ENCODE assay signal across 1 cellular context in the genomic region with DNA sequence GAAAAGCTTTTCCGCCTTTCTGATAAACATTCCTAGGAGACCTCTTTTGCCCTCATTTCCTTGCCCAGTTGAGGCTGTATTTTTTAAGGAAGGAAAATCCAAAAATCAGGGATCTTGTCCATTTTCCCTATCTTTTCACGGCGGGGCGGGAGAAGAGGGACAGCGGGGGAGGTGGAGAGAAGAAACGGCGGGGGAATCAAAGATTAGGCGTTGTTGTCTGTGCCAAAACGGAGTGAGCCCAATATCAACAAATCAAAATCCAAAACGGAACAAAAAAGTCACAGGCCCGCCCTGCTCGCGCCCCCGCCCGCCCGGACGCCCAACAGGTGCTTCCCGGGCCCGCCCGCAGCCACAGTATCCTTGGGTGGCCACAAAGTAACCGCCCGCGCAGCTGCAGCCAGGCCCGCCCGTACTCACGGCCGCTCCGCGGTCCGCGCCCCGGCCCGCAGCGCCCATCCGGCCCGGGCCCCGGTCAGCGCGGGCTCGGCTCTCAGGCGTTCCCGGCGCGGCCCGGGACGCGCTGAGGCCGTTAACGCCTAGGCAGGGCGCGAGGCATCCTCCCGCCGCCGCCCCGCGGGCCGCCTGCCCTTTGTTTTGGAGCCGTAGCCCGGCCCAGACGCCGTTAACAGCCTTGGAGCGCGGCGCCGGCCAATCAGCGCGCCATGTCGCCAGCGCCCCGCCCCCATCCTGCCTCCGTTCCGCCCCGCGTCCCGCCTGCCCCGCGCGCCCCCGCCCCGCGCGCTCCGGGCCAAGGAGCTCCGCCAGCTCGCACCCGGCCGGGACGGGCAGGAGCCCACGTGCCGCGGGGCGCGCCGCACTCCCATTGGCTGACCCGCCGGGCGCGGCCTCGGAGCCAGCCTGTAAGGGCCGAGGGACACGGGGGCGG.
TF ChIP-seq lines count a peak whose summit lies in the region.

A gene with protein sequence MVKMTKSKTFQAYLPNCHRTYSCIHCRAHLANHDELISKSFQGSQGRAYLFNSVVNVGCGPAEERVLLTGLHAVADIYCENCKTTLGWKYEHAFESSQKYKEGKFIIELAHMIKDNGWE (minus strand): TSS at position 597 of the 886 bp plus-strand sequence. CDS start 25,050 bp downstream, outside the sequence.

TF ChIP-seq in HepG2, 621 proteins besides CTCF, POLR2A, EP300 and RAD21 (continued from another document and continues in another):
- TF ChIP-seq, protein P1, sequence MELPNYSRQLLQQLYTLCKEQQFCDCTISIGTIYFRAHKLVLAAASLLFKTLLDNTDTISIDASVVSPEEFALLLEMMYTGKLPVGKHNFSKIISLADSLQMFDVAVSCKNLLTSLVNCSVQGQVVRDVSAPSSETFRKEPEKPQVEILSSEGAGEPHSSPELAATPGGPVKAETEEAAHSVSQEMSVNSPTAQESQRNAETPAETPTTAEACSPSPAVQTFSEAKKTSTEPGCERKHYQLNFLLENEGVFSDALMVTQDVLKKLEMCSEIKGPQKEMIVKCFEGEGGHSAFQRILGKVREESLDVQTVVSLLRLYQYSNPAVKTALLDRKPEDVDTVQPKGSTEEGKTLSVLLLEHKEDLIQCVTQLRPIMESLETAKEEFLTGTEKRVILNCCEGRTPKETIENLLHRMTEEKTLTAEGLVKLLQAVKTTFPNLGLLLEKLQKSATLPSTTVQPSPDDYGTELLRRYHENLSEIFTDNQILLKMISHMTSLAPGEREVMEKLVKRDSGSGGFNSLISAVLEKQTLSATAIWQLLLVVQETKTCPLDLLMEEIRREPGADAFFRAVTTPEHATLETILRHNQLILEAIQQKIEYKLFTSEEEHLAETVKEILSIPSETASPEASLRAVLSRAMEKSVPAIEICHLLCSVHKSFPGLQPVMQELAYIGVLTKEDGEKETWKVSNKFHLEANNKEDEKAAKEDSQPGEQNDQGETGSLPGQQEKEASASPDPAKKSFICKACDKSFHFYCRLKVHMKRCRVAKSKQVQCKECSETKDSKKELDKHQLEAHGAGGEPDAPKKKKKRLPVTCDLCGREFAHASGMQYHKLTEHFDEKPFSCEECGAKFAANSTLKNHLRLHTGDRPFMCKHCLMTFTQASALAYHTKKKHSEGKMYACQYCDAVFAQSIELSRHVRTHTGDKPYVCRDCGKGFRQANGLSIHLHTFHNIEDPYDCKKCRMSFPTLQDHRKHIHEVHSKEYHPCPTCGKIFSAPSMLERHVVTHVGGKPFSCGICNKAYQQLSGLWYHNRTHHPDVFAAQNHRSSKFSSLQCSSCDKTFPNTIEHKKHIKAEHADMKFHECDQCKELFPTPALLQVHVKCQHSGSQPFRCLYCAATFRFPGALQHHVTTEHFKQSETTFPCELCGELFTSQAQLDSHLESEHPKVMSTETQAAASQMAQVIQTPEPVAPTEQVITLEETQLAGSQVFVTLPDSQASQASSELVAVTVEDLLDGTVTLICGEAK (IDR thresholded peaks at IDR 0.05): no peak
- TF ChIP-seq, protein P1 (CRISPR knock-in tag; IDR thresholded peaks at IDR 0.05): no peak
- no peak for TF ChIP-seq ZNF20 (CRISPR knock-in tag; IDR thresholded peaks at IDR 0.05)
- TF ChIP-seq, protein P2, sequence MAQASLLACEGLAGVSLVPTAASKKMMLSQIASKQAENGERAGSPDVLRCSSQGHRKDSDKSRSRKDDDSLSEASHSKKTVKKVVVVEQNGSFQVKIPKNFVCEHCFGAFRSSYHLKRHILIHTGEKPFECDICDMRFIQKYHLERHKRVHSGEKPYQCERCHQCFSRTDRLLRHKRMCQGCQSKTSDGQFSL (CRISPR knock-in tag; IDR thresholded peaks at IDR 0.05): 0 out of 2 replicates have a peak, but pooled peaks have one; percentile 32
- TF ChIP-seq, protein P3, sequence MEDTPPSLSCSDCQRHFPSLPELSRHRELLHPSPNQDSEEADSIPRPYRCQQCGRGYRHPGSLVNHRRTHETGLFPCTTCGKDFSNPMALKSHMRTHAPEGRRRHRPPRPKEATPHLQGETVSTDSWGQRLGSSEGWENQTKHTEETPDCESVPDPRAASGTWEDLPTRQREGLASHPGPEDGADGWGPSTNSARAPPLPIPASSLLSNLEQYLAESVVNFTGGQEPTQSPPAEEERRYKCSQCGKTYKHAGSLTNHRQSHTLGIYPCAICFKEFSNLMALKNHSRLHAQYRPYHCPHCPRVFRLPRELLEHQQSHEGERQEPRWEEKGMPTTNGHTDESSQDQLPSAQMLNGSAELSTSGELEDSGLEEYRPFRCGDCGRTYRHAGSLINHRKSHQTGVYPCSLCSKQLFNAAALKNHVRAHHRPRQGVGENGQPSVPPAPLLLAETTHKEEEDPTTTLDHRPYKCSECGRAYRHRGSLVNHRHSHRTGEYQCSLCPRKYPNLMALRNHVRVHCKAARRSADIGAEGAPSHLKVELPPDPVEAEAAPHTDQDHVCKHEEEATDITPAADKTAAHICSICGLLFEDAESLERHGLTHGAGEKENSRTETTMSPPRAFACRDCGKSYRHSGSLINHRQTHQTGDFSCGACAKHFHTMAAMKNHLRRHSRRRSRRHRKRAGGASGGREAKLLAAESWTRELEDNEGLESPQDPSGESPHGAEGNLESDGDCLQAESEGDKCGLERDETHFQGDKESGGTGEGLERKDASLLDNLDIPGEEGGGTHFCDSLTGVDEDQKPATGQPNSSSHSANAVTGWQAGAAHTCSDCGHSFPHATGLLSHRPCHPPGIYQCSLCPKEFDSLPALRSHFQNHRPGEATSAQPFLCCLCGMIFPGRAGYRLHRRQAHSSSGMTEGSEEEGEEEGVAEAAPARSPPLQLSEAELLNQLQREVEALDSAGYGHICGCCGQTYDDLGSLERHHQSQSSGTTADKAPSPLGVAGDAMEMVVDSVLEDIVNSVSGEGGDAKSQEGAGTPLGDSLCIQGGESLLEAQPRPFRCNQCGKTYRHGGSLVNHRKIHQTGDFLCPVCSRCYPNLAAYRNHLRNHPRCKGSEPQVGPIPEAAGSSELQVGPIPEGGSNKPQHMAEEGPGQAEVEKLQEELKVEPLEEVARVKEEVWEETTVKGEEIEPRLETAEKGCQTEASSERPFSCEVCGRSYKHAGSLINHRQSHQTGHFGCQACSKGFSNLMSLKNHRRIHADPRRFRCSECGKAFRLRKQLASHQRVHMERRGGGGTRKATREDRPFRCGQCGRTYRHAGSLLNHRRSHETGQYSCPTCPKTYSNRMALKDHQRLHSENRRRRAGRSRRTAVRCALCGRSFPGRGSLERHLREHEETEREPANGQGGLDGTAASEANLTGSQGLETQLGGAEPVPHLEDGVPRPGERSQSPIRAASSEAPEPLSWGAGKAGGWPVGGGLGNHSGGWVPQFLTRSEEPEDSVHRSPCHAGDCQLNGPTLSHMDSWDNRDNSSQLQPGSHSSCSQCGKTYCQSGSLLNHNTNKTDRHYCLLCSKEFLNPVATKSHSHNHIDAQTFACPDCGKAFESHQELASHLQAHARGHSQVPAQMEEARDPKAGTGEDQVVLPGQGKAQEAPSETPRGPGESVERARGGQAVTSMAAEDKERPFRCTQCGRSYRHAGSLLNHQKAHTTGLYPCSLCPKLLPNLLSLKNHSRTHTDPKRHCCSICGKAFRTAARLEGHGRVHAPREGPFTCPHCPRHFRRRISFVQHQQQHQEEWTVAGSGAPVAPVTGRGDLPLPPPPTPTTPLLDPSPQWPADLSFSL (CRISPR knock-in tag; IDR thresholded peaks at IDR 0.05): no peak
- peak; percentile 98 for TF ChIP-seq TOPORS (CRISPR knock-in tag; IDR thresholded peaks at IDR 0.05)
- peak; percentile 57; the same call in 1 of the 2 replicates for TF ChIP-seq ZNF790 (CRISPR knock-in tag; IDR thresholded peaks at IDR 0.05; ENCODE audit: borderline replicate concordance)
- no peak for TF ChIP-seq ZNF274 (CRISPR knock-in tag; IDR thresholded peaks at IDR 0.05)
- no peak for TF ChIP-seq ZNF775 (CRISPR knock-in tag; IDR thresholded peaks at IDR 0.05; ENCODE audit: borderline replicate concordance)
- peak; percentile 62; the same call in 1 of the 2 replicates for TF ChIP-seq ZSCAN20 (CRISPR knock-in tag; IDR thresholded peaks at IDR 0.05; ENCODE audit: borderline replicate concordance)
- TF ChIP-seq, protein P4, sequence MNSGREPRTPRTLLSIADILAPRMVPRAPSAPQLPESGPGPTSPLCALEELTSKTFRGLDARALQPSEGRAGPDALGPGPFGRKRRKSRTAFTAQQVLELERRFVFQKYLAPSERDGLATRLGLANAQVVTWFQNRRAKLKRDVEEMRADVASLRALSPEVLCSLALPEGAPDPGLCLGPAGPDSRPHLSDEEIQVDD (CRISPR knock-in tag; IDR thresholded peaks at IDR 0.05; ENCODE audit: borderline replicate concordance): peak; percentile 81; the same call in 1 of the 2 replicates
- TF ChIP-seq, protein P5, sequence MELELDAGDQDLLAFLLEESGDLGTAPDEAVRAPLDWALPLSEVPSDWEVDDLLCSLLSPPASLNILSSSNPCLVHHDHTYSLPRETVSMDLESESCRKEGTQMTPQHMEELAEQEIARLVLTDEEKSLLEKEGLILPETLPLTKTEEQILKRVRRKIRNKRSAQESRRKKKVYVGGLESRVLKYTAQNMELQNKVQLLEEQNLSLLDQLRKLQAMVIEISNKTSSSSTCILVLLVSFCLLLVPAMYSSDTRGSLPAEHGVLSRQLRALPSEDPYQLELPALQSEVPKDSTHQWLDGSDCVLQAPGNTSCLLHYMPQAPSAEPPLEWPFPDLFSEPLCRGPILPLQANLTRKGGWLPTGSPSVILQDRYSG (CRISPR knock-in tag; IDR thresholded peaks at IDR 0.05): peak; percentile 96
- no peak for TF ChIP-seq SAFB2 (CRISPR knock-in tag; IDR thresholded peaks at IDR 0.05; ENCODE audit: borderline replicate concordance, low read depth)
- TF ChIP-seq, protein P6, sequence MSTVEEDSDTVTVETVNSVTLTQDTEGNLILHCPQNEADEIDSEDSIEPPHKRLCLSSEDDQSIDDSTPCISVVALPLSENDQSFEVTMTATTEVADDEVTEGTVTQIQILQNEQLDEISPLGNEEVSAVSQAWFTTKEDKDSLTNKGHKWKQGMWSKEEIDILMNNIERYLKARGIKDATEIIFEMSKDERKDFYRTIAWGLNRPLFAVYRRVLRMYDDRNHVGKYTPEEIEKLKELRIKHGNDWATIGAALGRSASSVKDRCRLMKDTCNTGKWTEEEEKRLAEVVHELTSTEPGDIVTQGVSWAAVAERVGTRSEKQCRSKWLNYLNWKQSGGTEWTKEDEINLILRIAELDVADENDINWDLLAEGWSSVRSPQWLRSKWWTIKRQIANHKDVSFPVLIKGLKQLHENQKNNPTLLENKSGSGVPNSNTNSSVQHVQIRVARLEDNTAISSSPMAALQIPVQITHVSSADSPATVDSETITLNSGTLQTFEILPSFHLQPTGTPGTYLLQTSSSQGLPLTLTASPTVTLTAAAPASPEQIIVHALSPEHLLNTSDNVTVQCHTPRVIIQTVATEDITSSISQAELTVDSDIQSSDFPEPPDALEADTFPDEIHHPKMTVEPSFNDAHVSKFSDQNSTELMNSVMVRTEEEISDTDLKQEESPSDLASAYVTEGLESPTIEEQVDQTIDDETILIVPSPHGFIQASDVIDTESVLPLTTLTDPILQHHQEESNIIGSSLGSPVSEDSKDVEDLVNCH (CRISPR knock-in tag; IDR thresholded peaks at IDR 0.05): no peak
- no peak for TF ChIP-seq KMT2B (CRISPR knock-in tag; IDR thresholded peaks at IDR 0.05)
- peak; percentile 19; the same call in 1 of the 2 replicates for TF ChIP-seq JDP2 (CRISPR knock-in tag; IDR thresholded peaks at IDR 0.05; ENCODE audit: borderline replicate concordance)
- peak; percentile 88; the same call in 1 of the 2 replicates for TF ChIP-seq ZMAT3 (CRISPR knock-in tag; conservative IDR thresholded peaks at IDR 0.05)
- peak; percentile 59 for TF ChIP-seq ZNF777 (CRISPR knock-in tag; IDR thresholded peaks at IDR 0.05)
- TF ChIP-seq ZNF549 (CRISPR knock-in tag; IDR thresholded peaks at IDR 0.05): no peak
- TF ChIP-seq SATB2 (CRISPR knock-in tag; IDR thresholded peaks at IDR 0.05): no peak
- peak; percentile 68; the same call in 1 of the 2 replicates for TF ChIP-seq ZNF441 (CRISPR knock-in tag; IDR thresholded peaks at IDR 0.05; ENCODE audit: borderline replicate concordance)
- TF ChIP-seq, protein P7, sequence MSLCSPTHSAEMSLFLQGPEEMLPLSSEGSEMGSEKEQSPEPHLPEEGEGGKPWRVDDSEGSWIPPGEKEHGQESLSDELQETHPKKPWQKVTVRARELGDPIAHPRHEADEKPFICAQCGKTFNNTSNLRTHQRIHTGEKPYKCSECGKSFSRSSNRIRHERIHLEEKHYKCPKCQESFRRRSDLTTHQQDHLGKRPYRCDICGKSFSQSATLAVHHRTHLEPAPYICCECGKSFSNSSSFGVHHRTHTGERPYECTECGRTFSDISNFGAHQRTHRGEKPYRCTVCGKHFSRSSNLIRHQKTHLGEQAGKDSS (CRISPR knock-in tag; IDR thresholded peaks at IDR 0.05; ENCODE audit: borderline replicate concordance, low read depth): no peak
- TF ChIP-seq ZNF773 (CRISPR knock-in tag; IDR thresholded peaks at IDR 0.05; ENCODE audit: borderline replicate concordance): peak; percentile 71; the same call in 1 of the 2 replicates
- TF ChIP-seq GTF2F1 (IDR thresholded peaks at IDR 0.05; ENCODE audit: low read length): no peak
- TF ChIP-seq BHLHE40 (IDR thresholded peaks at IDR 0.05; ENCODE audit: low read length): peak; percentile 65
- no peak for TF ChIP-seq GATAD1 (CRISPR knock-in tag; IDR thresholded peaks at IDR 0.05)
- TF ChIP-seq RAD51 (IDR thresholded peaks at IDR 0.05; ENCODE audit: borderline replicate concordance): no peak
- TF ChIP-seq ZNF33A (CRISPR knock-in tag; IDR thresholded peaks at IDR 0.05; ENCODE audit: borderline replicate concordance): no peak
- 0 out of 2 replicates have a peak, but pooled peaks have one; percentile 62 for TF ChIP-seq ZMYM4 (CRISPR knock-in tag; IDR thresholded peaks at IDR 0.05)
